8 cellular contexts compared by ENCODE assay signal in genomic region chr19:58476498-58477015, GRCh38. TPM values are rescaled to one million over a fixed set of nuclear protein-coding genes. Genes with fewer than 3 reads are reported as not detected.
DNase-seq lines count a peak whose midpoint lies in the region; ATAC-seq and TF ChIP-seq lines count a peak whose summit lies in the region.

No MANE protein-coding gene starts in this region.

- peaks cover 0 to 14% (median 0%) of the 10 kb centered on the region in 3 experiments for H3K36me3 ChIP-seq in naive thymus-derived CD4-positive, alpha-beta T cell (ENCODE audit: control insufficient read depth in 2 of 3, insufficient read depth in 3 of 3, low read length in 3 of 3)

- H3K27ac Mint-ChIP-seq in activated CD8-positive, alpha-beta memory T cell treated with anti-CD3 and anti-CD28 coated beads, Interleukin-2, amount 10 ng/mL, durations not matched to agents 7 days and 5 days = peak overlapping the region; percentile 96
- peak overlapping the region; percentile 89 for H3K27ac Mint-ChIP-seq in endothelial cell (ENCODE audit: unreplicated experiment)
- H3K27ac Mint-ChIP-seq in naive thymus-derived CD4-positive, alpha-beta T cell = peak overlapping the region; percentile 85 to 100 (median 95)

- peak overlapping the region; percentile 82 for H3K4me3 Mint-ChIP-seq in activated CD8-positive, alpha-beta memory T cell treated with anti-CD3 and anti-CD28 coated beads, Interleukin-2, amount 10 ng/mL, durations not matched to agents 7 days and 5 days
- H3K4me3 Mint-ChIP-seq in endothelial cell (ENCODE audit: unreplicated experiment) = peak overlapping the region; percentile 85
- peak overlapping the region; percentile 78 to 99 (median 96) for H3K4me3 Mint-ChIP-seq in naive thymus-derived CD4-positive, alpha-beta T cell

- H3K4me1 Mint-ChIP-seq in activated CD8-positive, alpha-beta memory T cell treated with anti-CD3 and anti-CD28 coated beads, Interleukin-2, amount 10 ng/mL, durations not matched to agents 7 days and 5 days = peaks cover 31% of the 10 kb centered on the region
- peaks cover 8% of the 10 kb centered on the region for H3K4me1 Mint-ChIP-seq in endothelial cell (ENCODE audit: unreplicated experiment)
- peaks cover 6 to 29% (median 17%) of the 10 kb centered on the region in 7 donors for H3K4me1 Mint-ChIP-seq in naive thymus-derived CD4-positive, alpha-beta T cell

- POLR2A ChIA-PET in naive thymus-derived CD4-positive, alpha-beta T cell (lab: Charles Lee) = interaction anchor here (1.6 to 2.3 kb wide), 2 partner anchors 23 to 43 kb away, joined by 4 to 11 read pairs; partner anchors contain the start of gene ZBTB45

- peaks cover 14 to 16% of the 10 kb centered on the region in 2 donors for H3K4me1 ChIP-seq in naive thymus-derived CD4-positive, alpha-beta T cell (ENCODE audit: control insufficient read depth in 2 of 2, insufficient read depth in 2 of 2, low read length in 2 of 2)

- H3K4me3 ChIP-seq in naive thymus-derived CD4-positive, alpha-beta T cell (ENCODE audit: low read length) = peak overlapping the region; percentile 77

- no peak for TF ChIP-seq CTCF in endothelial cell (IDR thresholded peaks at IDR 0.05; ENCODE audit: unreplicated experiment)

- no peaks in the 10 kb centered on the region for H3K27me3 Mint-ChIP-seq in activated CD8-positive, alpha-beta memory T cell treated with anti-CD3 and anti-CD28 coated beads, Interleukin-2, amount 10 ng/mL, durations not matched to agents 7 days and 5 days
- H3K27me3 Mint-ChIP-seq in endothelial cell (ENCODE audit: unreplicated experiment) = peaks cover 10% of the 10 kb centered on the region
- H3K27me3 Mint-ChIP-seq in naive thymus-derived CD4-positive, alpha-beta T cell = no peaks in the 10 kb centered on the region

- H3K27ac ChIP-seq in naive thymus-derived CD4-positive, alpha-beta T cell (ENCODE audit: low read depth, low read length) = peak overlapping the region; percentile 91

- H3K27me3 ChIP-seq in naive thymus-derived CD4-positive, alpha-beta T cell (ENCODE audit: control insufficient read depth in 2 of 2, insufficient read depth in 2 of 2, low read length in 2 of 2) = no peaks in the 10 kb centered on the region

- ATAC-seq in activated CD8-positive, alpha-beta memory T cell treated with anti-CD3 and anti-CD28 coated beads, Interleukin-2, amount 10 ng/mL, durations not matched to agents 7 days and 5 days = no peak
- ATAC-seq in naive thymus-derived CD4-positive, alpha-beta T cell = no peak
- no peak for ATAC-seq in HG02970 (IDR thresholded peaks at IDR 0.05; ENCODE audit: low FRiP score, unreplicated experiment)
- ATAC-seq in GM21447 (IDR thresholded peaks at IDR 0.05; ENCODE audit: unreplicated experiment) = no peak

- H3K9me3 Mint-ChIP-seq in activated CD8-positive, alpha-beta memory T cell treated with anti-CD3 and anti-CD28 coated beads, Interleukin-2, amount 10 ng/mL, durations not matched to agents 7 days and 5 days (ENCODE audit: low read depth) = no peaks in the 10 kb centered on the region
- no peaks in the 10 kb centered on the region for H3K9me3 Mint-ChIP-seq in endothelial cell (ENCODE audit: unreplicated experiment)
- no peaks in the 10 kb centered on the region for H3K9me3 Mint-ChIP-seq in naive thymus-derived CD4-positive, alpha-beta T cell

- CTCF ChIA-PET in activated CD8-positive, alpha-beta memory T cell treated with anti-CD3 and anti-CD28 coated beads, Interleukin-2, amount 10 ng/mL, durations not matched to agents 7 days and 5 days (lab: Charles Lee) = interaction anchor here (1.0 to 1.5 kb wide), 2 partner anchors 38 to 43 kb away, joined by 3 read pairs; partner anchors contain the start of gene ZBTB45
- CTCF ChIA-PET in naive thymus-derived CD4-positive, alpha-beta T cell (lab: Charles Lee) = no interaction called here

- DNase-seq in activated CD8-positive, alpha-beta memory T cell treated with anti-CD3 and anti-CD28 coated beads, Interleukin-2, amount 10 ng/mL, durations not matched to agents 7 days and 5 days = peak; percentile 56
- no peak for DNase-seq in activated CD8-positive, alpha-beta memory T cell treated with anti-CD3 and anti-CD28 coated beads, Interleukin-2, amount 50 U/mL, for 4 hours
- DNase-seq in RKO (ENCODE audit: low spot score) (peak; percentile 55), endothelial cell (ENCODE audit: low spot score) (no peak), GM19240 (ENCODE audit: insufficient read length, low spot score) (no peak)
- DNase-seq in naive thymus-derived CD4-positive, alpha-beta T cell = no peak

- H3K36me3 Mint-ChIP-seq in activated CD8-positive, alpha-beta memory T cell treated with anti-CD3 and anti-CD28 coated beads, Interleukin-2, amount 10 ng/mL, durations not matched to agents 7 days and 5 days = peaks cover 9% of the 10 kb centered on the region
- H3K36me3 Mint-ChIP-seq in endothelial cell (ENCODE audit: low read depth, unreplicated experiment) = peaks cover 10% of the 10 kb centered on the region
- H3K36me3 Mint-ChIP-seq in naive thymus-derived CD4-positive, alpha-beta T cell = peaks cover 0 to 11% (median 0%) of the 10 kb centered on the region in 5 donors

- intact Hi-C loops in naive thymus-derived CD4-positive, alpha-beta T cell (cut with micrococcal nuclease) = loop anchor here (1.0 to 2.0 kb wide), 12 partner anchors 23 to 294 kb away; partner anchors contain the start of genes TRIM28 (in 2 of the 2), ZBTB45 (in 2 of the 2), ZNF132 (in 2 of the 2) and ZNF324B (in 2 of the 2)

- no peaks in the 10 kb centered on the region for H3K9me3 ChIP-seq in naive thymus-derived CD4-positive, alpha-beta T cell (ENCODE audit: control insufficient read depth in 2 of 3, low read length in 3 of 3)

RNA-seq across cellular contexts. Expression of gene ZNF446, which starts 0.4 kb away (rescaled TPM):
- 1 to 10 TPM; 5.9 to 7.4 TPM for total RNA-seq in activated CD8-positive, alpha-beta memory T cell treated with anti-CD3 and anti-CD28 coated beads, Interleukin-2, amount 10 ng/mL, durations not matched to agents 7 days and 5 days
- 9.9 TPM for total RNA-seq in endothelial cell (ENCODE audit: unreplicated experiment)
- total RNA-seq in naive thymus-derived CD4-positive, alpha-beta T cell = 10 to 100 TPM in 4 of 5 experiments, 1 to 10 TPM in 1; 9.5 to 20.0 (median 15.1) TPM
- 1 to 10 TPM; 3.2 to 6.0 TPM for polyA plus RNA-seq in naive thymus-derived CD4-positive, alpha-beta T cell

RNA-seq across cellular contexts. Expression of gene ZNF324, which starts 9.7 kb away (rescaled TPM):
- total RNA-seq in activated CD8-positive, alpha-beta memory T cell treated with anti-CD3 and anti-CD28 coated beads, Interleukin-2, amount 10 ng/mL, durations not matched to agents 7 days and 5 days = 10 to 100 TPM; 12.8 to 13.9 TPM
- total RNA-seq in endothelial cell (ENCODE audit: unreplicated experiment) = 10.5 TPM
- 10 to 100 TPM; 14.2 to 28.0 (median 23.4) TPM for total RNA-seq in naive thymus-derived CD4-positive, alpha-beta T cell
- polyA plus RNA-seq in naive thymus-derived CD4-positive, alpha-beta T cell = 10 to 100 TPM in 1 of 2 donors, 1 to 10 TPM in 1; 9.3 to 20.8 TPM

RNA-seq across cellular contexts. Expression of gene ZNF324B, which starts 25.1 kb away (rescaled TPM):
- 10 to 100 TPM; 13.1 to 14.4 TPM for total RNA-seq in activated CD8-positive, alpha-beta memory T cell treated with anti-CD3 and anti-CD28 coated beads, Interleukin-2, amount 10 ng/mL, durations not matched to agents 7 days and 5 days
- 5.2 TPM for total RNA-seq in endothelial cell (ENCODE audit: unreplicated experiment)
- total RNA-seq in naive thymus-derived CD4-positive, alpha-beta T cell = 10 to 100 TPM in 3 of 5 experiments, 1 to 10 TPM in 2; 9.1 to 13.9 (median 11.8) TPM
- 1 to 10 TPM; 1.7 to 3.5 TPM for polyA plus RNA-seq in naive thymus-derived CD4-positive, alpha-beta T cell

RNA-seq across cellular contexts. Expression of gene SLC27A5, which starts 35.2 kb away (rescaled TPM):
- total RNA-seq in activated CD8-positive, alpha-beta memory T cell treated with anti-CD3 and anti-CD28 coated beads, Interleukin-2, amount 10 ng/mL, durations not matched to agents 7 days and 5 days = 10 to 100 TPM; 22.9 to 23.6 TPM
- total RNA-seq in endothelial cell (ENCODE audit: unreplicated experiment) = 4.7 TPM
- 10 to 100 TPM in 3 of 5 experiments, 1 to 10 TPM in 2; 5.9 to 14.1 (median 12.6) TPM for total RNA-seq in naive thymus-derived CD4-positive, alpha-beta T cell
- polyA plus RNA-seq in naive thymus-derived CD4-positive, alpha-beta T cell = 10 to 100 TPM; 18.4 to 26.9 TPM

RNA-seq across cellular contexts. Expression of gene ZNF132, which starts 36.6 kb away (rescaled TPM):
- 1 to 10 TPM; 5.4 to 5.8 TPM for total RNA-seq in activated CD8-positive, alpha-beta memory T cell treated with anti-CD3 and anti-CD28 coated beads, Interleukin-2, amount 10 ng/mL, durations not matched to agents 7 days and 5 days
- total RNA-seq in endothelial cell (ENCODE audit: unreplicated experiment) = 1.2 TPM
- total RNA-seq in naive thymus-derived CD4-positive, alpha-beta T cell = 10 to 100 TPM in 2 of 5 experiments, 1 to 10 TPM in 3; 1.2 to 12.9 (median 4.9) TPM
- 1 to 10 TPM; 2.4 to 3.6 TPM for polyA plus RNA-seq in naive thymus-derived CD4-positive, alpha-beta T cell

Comparison
In these comparisons a context has a peak if more than half of its experiments do, and no peak if none do; other contexts are left out.
1. DNase-seq: peak in activated CD8-positive, alpha-beta memory T cell treated with anti-CD3 and anti-CD28 coated beads, Interleukin-2, amount 10 ng/mL, durations not matched to agents 7 days and 5 days (single experiment) and RKO (single experiment); none in activated CD8-positive, alpha-beta memory T cell treated with anti-CD3 and anti-CD28 coated beads, Interleukin-2, amount 50 U/mL, for 4 hours (single experiment), endothelial cell (single experiment), naive thymus-derived CD4-positive, alpha-beta T cell (0 of 9) and GM19240 (single experiment).
2. Peak in every context shown above with its lines, with median percentiles within 50 percentile points of each other: H3K27ac Mint-ChIP-seq and H3K4me3 Mint-ChIP-seq.